ENCODE assay signal across 1 cellular context in genomic region chr14:35404246-35404495, GRCh38.
TF ChIP-seq lines count a peak whose summit lies in the region.

No MANE protein-coding gene starts in this region.

TF ChIP-seq in GM12878, 131 proteins besides CTCF, POLR2A, EP300 and RAD21 (continued from another document):
- TF ChIP-seq CEBPZ (IDR thresholded peaks at IDR 0.05; ENCODE audit: low read depth, low read length) (no peak), SUPT20H (IDR thresholded peaks at IDR 0.05; ENCODE audit: borderline replicate concordance, control insufficient read depth, low read depth, low read length) (no peak), SREBF2 (IDR thresholded peaks at IDR 0.05; ENCODE audit: low read length) (no peak), SPI1 (IDR thresholded peaks at IDR 0.05; ENCODE audit: borderline replicate concordance, insufficient read depth, low read depth, low read length) (no peak)
- TF ChIP-seq, protein P1, sequence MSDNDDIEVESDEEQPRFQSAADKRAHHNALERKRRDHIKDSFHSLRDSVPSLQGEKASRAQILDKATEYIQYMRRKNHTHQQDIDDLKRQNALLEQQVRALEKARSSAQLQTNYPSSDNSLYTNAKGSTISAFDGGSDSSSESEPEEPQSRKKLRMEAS (IDR thresholded peaks at IDR 0.05; ENCODE audit: low read depth, low read length) = no peak
